2 cellular contexts compared by ENCODE assay signal in the genomic region with DNA sequence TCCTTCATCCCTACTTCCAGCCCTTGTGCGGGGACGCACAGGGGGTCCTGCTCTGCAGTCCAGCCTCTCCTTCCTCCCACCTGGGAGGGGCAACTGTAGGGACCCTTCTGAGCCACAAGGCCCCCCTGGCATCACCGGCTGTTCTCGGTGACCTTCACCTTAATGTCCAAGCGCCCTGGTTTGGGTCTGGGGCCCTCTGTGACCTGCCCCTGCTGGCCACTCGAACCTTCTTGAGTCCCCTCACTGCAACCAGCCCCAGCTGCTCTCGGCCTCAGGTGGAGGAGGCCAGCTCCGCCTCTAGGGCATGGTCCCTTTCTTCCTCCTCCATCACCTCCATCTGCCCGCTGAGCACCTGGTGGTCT.
TF ChIP-seq lines count a peak whose summit lies in the region.

No MANE protein-coding gene starts in this region.

TF ChIP-seq in IMR-90, 13 proteins besides CTCF, POLR2A, EP300 and RAD21:
- TF ChIP-seq FOS (IDR thresholded peaks at IDR 0.05; ENCODE audit: low read depth, low read length) (no peak), CEBPB (IDR thresholded peaks at IDR 0.05; ENCODE audit: low read depth, low read length) (no peak), RCOR1 (IDR thresholded peaks at IDR 0.05; ENCODE audit: insufficient replicate concordance, low read length) (no peak), NFE2L2 (IDR thresholded peaks at IDR 0.05; ENCODE audit: low read depth, low read length) (no peak), MAFK (IDR thresholded peaks at IDR 0.05; ENCODE audit: low read depth, low read length) (no peak)
- TF ChIP-seq, protein P1, sequence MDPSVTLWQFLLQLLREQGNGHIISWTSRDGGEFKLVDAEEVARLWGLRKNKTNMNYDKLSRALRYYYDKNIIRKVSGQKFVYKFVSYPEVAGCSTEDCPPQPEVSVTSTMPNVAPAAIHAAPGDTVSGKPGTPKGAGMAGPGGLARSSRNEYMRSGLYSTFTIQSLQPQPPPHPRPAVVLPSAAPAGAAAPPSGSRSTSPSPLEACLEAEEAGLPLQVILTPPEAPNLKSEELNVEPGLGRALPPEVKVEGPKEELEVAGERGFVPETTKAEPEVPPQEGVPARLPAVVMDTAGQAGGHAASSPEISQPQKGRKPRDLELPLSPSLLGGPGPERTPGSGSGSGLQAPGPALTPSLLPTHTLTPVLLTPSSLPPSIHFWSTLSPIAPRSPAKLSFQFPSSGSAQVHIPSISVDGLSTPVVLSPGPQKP (IDR thresholded peaks at IDR 0.05; ENCODE audit: borderline replicate concordance, low read depth, low read length), result no peak

TF ChIP-seq in H1, 55 proteins besides CTCF, POLR2A, EP300 and RAD21:
- TF ChIP-seq FOSL1 (IDR thresholded peaks at IDR 0.05; ENCODE audit: insufficient read depth, low read depth, low read length), result no peak
- TF ChIP-seq RXRA (IDR thresholded peaks at IDR 0.05; ENCODE audit: insufficient read depth, low read depth, low read length), result no peak
- no peak for TF ChIP-seq SP4 (IDR thresholded peaks at IDR 0.05; ENCODE audit: low read length)
- no peak for TF ChIP-seq TBP (IDR thresholded peaks at IDR 0.05; ENCODE audit: low read depth, low read length)
- TF ChIP-seq, protein P2, sequence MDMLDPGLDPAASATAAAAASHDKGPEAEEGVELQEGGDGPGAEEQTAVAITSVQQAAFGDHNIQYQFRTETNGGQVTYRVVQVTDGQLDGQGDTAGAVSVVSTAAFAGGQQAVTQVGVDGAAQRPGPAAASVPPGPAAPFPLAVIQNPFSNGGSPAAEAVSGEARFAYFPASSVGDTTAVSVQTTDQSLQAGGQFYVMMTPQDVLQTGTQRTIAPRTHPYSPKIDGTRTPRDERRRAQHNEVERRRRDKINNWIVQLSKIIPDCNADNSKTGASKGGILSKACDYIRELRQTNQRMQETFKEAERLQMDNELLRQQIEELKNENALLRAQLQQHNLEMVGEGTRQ (IDR thresholded peaks at IDR 0.05; ENCODE audit: low read length), result no peak
- TF ChIP-seq SAP30 (IDR thresholded peaks at IDR 0.05; ENCODE audit: insufficient read depth, insufficient replicate concordance, low read length), result no peak
- TF ChIP-seq CBX8 (IDR thresholded peaks at IDR 0.05; ENCODE audit: borderline replicate concordance, low read depth, low read length), result no peak
- no peak for TF ChIP-seq TCF12 (IDR thresholded peaks at IDR 0.05; ENCODE audit: low read depth, low read length)
- no peak for TF ChIP-seq KDM5A (IDR thresholded peaks at IDR 0.05; ENCODE audit: low read length)
- TF ChIP-seq TAF1 (IDR thresholded peaks at IDR 0.05; ENCODE audit: low read depth, low read length), result no peak
- no peak for TF ChIP-seq RFX5 (IDR thresholded peaks at IDR 0.05; ENCODE audit: borderline replicate concordance, low read depth, low read length)
- TF ChIP-seq, protein P3, sequence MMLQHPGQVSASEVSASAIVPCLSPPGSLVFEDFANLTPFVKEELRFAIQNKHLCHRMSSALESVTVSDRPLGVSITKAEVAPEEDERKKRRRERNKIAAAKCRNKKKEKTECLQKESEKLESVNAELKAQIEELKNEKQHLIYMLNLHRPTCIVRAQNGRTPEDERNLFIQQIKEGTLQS (IDR thresholded peaks at IDR 0.05; ENCODE audit: insufficient read depth, low read depth, low read length), result no peak
- TF ChIP-seq, protein P4, sequence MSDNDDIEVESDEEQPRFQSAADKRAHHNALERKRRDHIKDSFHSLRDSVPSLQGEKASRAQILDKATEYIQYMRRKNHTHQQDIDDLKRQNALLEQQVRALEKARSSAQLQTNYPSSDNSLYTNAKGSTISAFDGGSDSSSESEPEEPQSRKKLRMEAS (IDR thresholded peaks at IDR 0.05), result no peak
- no peak for TF ChIP-seq BRCA1 (IDR thresholded peaks at IDR 0.05; ENCODE audit: low read depth, low read length)
- TF ChIP-seq MAFK (IDR thresholded peaks at IDR 0.05; ENCODE audit: low read depth, low read length), result no peak
